In genomic region chr14:90564496-90564895, GRCh38 we compare ENCODE assay signal across 31 cellular contexts.
"Had no signal": no experiment of that assay in that cellular context is flagged by ENCODE, and none has a peak within 500 bp of the region (broad histone marks: within the 10 kb centered on the region; RNA-seq: fewer than 3 reads in every experiment).

No MANE protein-coding gene starts in this region.

- H3K27me3 ChIP-seq: MG63, Peyer's patch had no signal

- H3K36me3 ChIP-seq: MG63, Peyer's patch had no signal

- DNase-seq: activated CD4-positive, alpha-beta memory T cell treated with anti-CD3 and anti-CD28 coated beads, Interleukin-2, amount 10 ng/mL, durations not matched to agents 7 days and 5 days; activated CD4-positive, alpha-beta T cell treated with anti-CD3 and anti-CD28 coated beads for 1 hour; activated CD4-positive, alpha-beta T cell treated with anti-CD3 and anti-CD28 coated beads for 48 hours; activated CD4-positive, CD25-positive, alpha-beta regulatory T cell; activated CD8-positive, alpha-beta memory T cell treated with anti-CD3 and anti-CD28 coated beads for 24 hours; activated CD8-positive, alpha-beta memory T cell treated with anti-CD3 and anti-CD28 coated beads, Interleukin-2, amount 10 ng/mL, durations not matched to agents 7 days and 5 days; activated CD8-positive, alpha-beta memory T cell treated with anti-CD3 and anti-CD28 coated beads, Interleukin-2, amount 50 U/mL, for 48 hours; activated effector memory CD4-positive, alpha-beta T cell treated with anti-CD3 and anti-CD28 coated beads, Interleukin-2, amount 50 U/mL, for 16 hours; activated naive CD4-positive, alpha-beta T cell; activated naive CD8-positive, alpha-beta T cell treated with anti-CD3 and anti-CD28 coated beads, Interleukin-2, amount 10 ng/mL, durations not matched to agents 7 days and 5 days; activated T-cell treated with anti-CD3 and anti-CD28 coated beads, Interleukin-2, amount 50 U/mL, for 72 hours; amygdala; central memory CD4-positive, alpha-beta T cell; Kasumi-1; KG1; MG63; NCI-H1092; NCI-H146; NCI-H2029 treated with DMSO at 0.1 percent for 48 hours; NCI-H2107; NCI-H2171; NCI-H510A; NCI-H526; NCI-H748 treated with DMSO at 0.1 percent for 48 hours; NK-92 treated with Interleukin-12 subunit alpha and Interleukin-12 subunit beta, amount 100 ng/mL, for 24 hours; PC-3; Peyer's patch; RPMI8226; T1000; WERI-Rb-1 had no signal

- H3K4me1 ChIP-seq: Peyer's patch had no signal

- ATAC-seq: activated CD8-positive, alpha-beta memory T cell treated with anti-CD3 and anti-CD28 coated beads, Interleukin-2, amount 10 ng/mL, durations not matched to agents 7 days and 5 days; activated T-cell treated with anti-CD3 and anti-CD28 coated beads, Interleukin-2, amount 50 U/mL, for 72 hours; activated T-helper 17 cell treated with anti-CD3 and anti-CD28 coated beads, Interleukin-2, amount 50 U/mL, for 72 hours; PC-3 had no signal

- H3K27ac ChIP-seq: Peyer's patch, WERI-Rb-1 had no signal

- H3K4me3 ChIP-seq: MG63, Peyer's patch had no signal

- H3K9me3 ChIP-seq: MG63, Peyer's patch had no signal
